Comparison of ENCODE assay signal across 8 cellular contexts in genomic region chr19:39237200-39238184, GRCh38. TPM values are rescaled to one million over a fixed set of nuclear protein-coding genes. Genes with fewer than 3 reads are reported as not detected.
DNase-seq lines count a peak whose midpoint lies in the region; ATAC-seq and TF ChIP-seq lines count a peak whose summit lies in the region.

No MANE protein-coding gene starts in this region.

- H3K4me3 ChIP-seq in left lung, result no peak overlapping the region

- no peaks in the 10 kb centered on the region for H3K36me3 Mint-ChIP-seq in activated CD8-positive, alpha-beta T cell treated with anti-CD3 and anti-CD28 coated beads for 36 hours (ENCODE audit: low read depth)
- no peaks in the 10 kb centered on the region for H3K36me3 Mint-ChIP-seq in type B pancreatic cell

- H3K9me3 Mint-ChIP-seq in activated CD8-positive, alpha-beta T cell treated with anti-CD3 and anti-CD28 coated beads for 36 hours, result no peaks in the 10 kb centered on the region
- H3K9me3 Mint-ChIP-seq in type B pancreatic cell, result no peaks in the 10 kb centered on the region

- intact Hi-C loops in activated CD8-positive, alpha-beta T cell treated with anti-CD3 and anti-CD28 coated beads for 36 hours (cut with micrococcal nuclease), result no loop called here
- intact Hi-C loops in left lung (cut with DNase I), result no loop called here

- H3K9me3 ChIP-seq in KOPT-K1 (ENCODE audit: insufficient read depth, low read length, poor library complexity, severe bottlenecking) (no peaks in the 10 kb centered on the region), left lung (no peaks in the 10 kb centered on the region)

- TF ChIP-seq CTCF in activated CD8-positive, alpha-beta T cell treated with anti-CD3 and anti-CD28 coated beads for 36 hours (IDR thresholded peaks at IDR 0.05), result no peak
- TF ChIP-seq CTCF in left lung (IDR thresholded peaks at IDR 0.05) (no peak), type B pancreatic cell (conservative IDR thresholded peaks at IDR 0.05) (no peak)

- DNase-seq in SIG-M5 treated with dmso at 0.1 percent for 504 hours (lab: John Stamatoyannopoulos, UW; ENCODE audit: unreplicated experiment) (peak; percentile 32), SIG-M5 (lab: John Stamatoyannopoulos, UW) (no peak), left lung (peak; percentile 78 to 89), type B pancreatic cell (ENCODE audit: extremely low spot score, unreplicated experiment) (no peak), NCI-H187 (lab: John Stamatoyannopoulos, UW) (no peak)
- peak; percentile 65 for DNase-seq in activated CD8-positive, alpha-beta T cell treated with anti-CD3 and anti-CD28 coated beads for 36 hours

- H3K27ac ChIP-seq in KOPT-K1 (ENCODE audit: low read depth, low read length, poor library complexity, severe bottlenecking) (peak overlapping the region; percentile 55), left lung (no peak overlapping the region)

- peaks cover 0 to 7% of the 10 kb centered on the region in 2 donors for H3K4me1 ChIP-seq in left lung

- peak overlapping the region; percentile 68 for H3K4me3 Mint-ChIP-seq in activated CD8-positive, alpha-beta T cell treated with anti-CD3 and anti-CD28 coated beads for 36 hours
- H3K4me3 Mint-ChIP-seq in type B pancreatic cell, result no peak overlapping the region

- H3K27me3 ChIP-seq in left lung, result peaks cover 0 to 34% of the 10 kb centered on the region in 2 donors

- peak; percentile 69 for ATAC-seq in activated CD8-positive, alpha-beta T cell treated with anti-CD3 and anti-CD28 coated beads for 36 hours
- ATAC-seq in left lung, result peak; percentile 99
- ATAC-seq in HG02884 (IDR thresholded peaks at IDR 0.05; ENCODE audit: unreplicated experiment), result no peak

- POLR2A ChIA-PET in activated CD8-positive, alpha-beta T cell treated with anti-CD3 and anti-CD28 coated beads for 36 hours (lab: Charles Lee), result interaction anchor here (0.7 to 2.1 kb wide), 5 partner anchors 10 to 470 kb away, joined by 3 to 5 read pairs (median 3); partner anchors contain the start of genes GMFG and RPS16

- peaks cover 29% of the 10 kb centered on the region for H3K4me1 Mint-ChIP-seq in activated CD8-positive, alpha-beta T cell treated with anti-CD3 and anti-CD28 coated beads for 36 hours (ENCODE audit: low read depth)
- peaks cover 8% of the 10 kb centered on the region for H3K4me1 Mint-ChIP-seq in type B pancreatic cell (ENCODE audit: unreplicated experiment)

- H3K27me3 Mint-ChIP-seq in activated CD8-positive, alpha-beta T cell treated with anti-CD3 and anti-CD28 coated beads for 36 hours, result no peaks in the 10 kb centered on the region
- H3K27me3 Mint-ChIP-seq in type B pancreatic cell, result peaks cover 32% of the 10 kb centered on the region

- CTCF ChIA-PET in activated CD8-positive, alpha-beta T cell treated with anti-CD3 and anti-CD28 coated beads for 36 hours (lab: Charles Lee), result no interaction called here

- H3K27ac Mint-ChIP-seq in activated CD8-positive, alpha-beta T cell treated with anti-CD3 and anti-CD28 coated beads for 36 hours, result peak overlapping the region; percentile 85
- H3K27ac Mint-ChIP-seq in type B pancreatic cell, result no peak overlapping the region

- H3K36me3 ChIP-seq in KOPT-K1 (ENCODE audit: insufficient read depth, low read length) (no peaks in the 10 kb centered on the region), left lung (no peaks in the 10 kb centered on the region)

RNA-seq across cellular contexts. Expression of gene IFNL3, which starts 7.3 kb away (rescaled TPM):
- total RNA-seq in activated CD8-positive, alpha-beta T cell treated with anti-CD3 and anti-CD28 coated beads for 36 hours, result not detected
- total RNA-seq in left lung (not detected), type B pancreatic cell (ENCODE audit: low replicate concordance) (not detected in 2 replicates)

RNA-seq across cellular contexts. Expression of gene IFNL4, which starts 11.2 kb away (rescaled TPM):
- not detected for total RNA-seq in activated CD8-positive, alpha-beta T cell treated with anti-CD3 and anti-CD28 coated beads for 36 hours
- total RNA-seq in left lung, result not detected
- not detected in 2 replicates for total RNA-seq in type B pancreatic cell (ENCODE audit: low replicate concordance)

RNA-seq across cellular contexts. Expression of gene IFNL2, which starts 30.7 kb away (rescaled TPM):
- not detected for total RNA-seq in activated CD8-positive, alpha-beta T cell treated with anti-CD3 and anti-CD28 coated beads for 36 hours
- total RNA-seq in left lung (not detected), type B pancreatic cell (ENCODE audit: low replicate concordance) (not detected in 2 replicates)

RNA-seq across cellular contexts. Expression of gene SYCN, which starts 33.4 kb away (rescaled TPM):
- total RNA-seq in activated CD8-positive, alpha-beta T cell treated with anti-CD3 and anti-CD28 coated beads for 36 hours, result not detected
- total RNA-seq in left lung (not detected), type B pancreatic cell (ENCODE audit: low replicate concordance) (not detected in 2 replicates)

RNA-seq across cellular contexts. Expression of gene NCCRP1, which starts 40.7 kb away (rescaled TPM):
- not detected for total RNA-seq in activated CD8-positive, alpha-beta T cell treated with anti-CD3 and anti-CD28 coated beads for 36 hours
- total RNA-seq in left lung (not detected), type B pancreatic cell (ENCODE audit: low replicate concordance) (19.0 and 22.6 TPM in 2 replicates)

Comparison
In these comparisons a context has a peak if more than half of its experiments do, and no peak if none do; other contexts are left out.
1. DNase-seq: peak in SIG-M5 treated with dmso at 0.1 percent for 504 hours (single experiment), activated CD8-positive, alpha-beta T cell treated with anti-CD3 and anti-CD28 coated beads for 36 hours (single experiment) and left lung (2 of 2); none in SIG-M5 (single experiment), type B pancreatic cell (single experiment) and NCI-H187 (0 of 2).